In the genomic region with DNA sequence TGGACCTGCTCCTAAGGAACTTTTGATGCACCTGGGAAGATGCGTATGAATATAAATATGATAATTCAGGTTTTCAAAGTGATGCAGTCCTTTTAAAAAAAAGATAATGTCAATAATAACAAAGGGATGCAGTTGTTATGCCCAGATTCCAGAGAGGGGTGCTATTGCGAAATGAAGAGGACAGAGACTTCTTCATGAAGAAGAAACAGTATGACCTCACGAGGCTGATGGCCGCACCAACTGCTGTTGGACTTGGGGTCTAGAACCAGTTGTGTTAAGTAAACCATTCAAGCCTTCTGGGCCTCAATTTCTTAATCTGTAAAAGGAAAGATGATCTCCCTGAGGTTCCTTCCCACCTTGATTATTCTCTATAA, we compare ENCODE assay signal across 1 cellular context.
TF ChIP-seq lines count a peak whose summit lies in the region.

No MANE protein-coding gene starts in this region.

TF ChIP-seq in GM23338, 12 proteins besides CTCF, POLR2A, EP300 and RAD21 (continued from another document):
- TF ChIP-seq, protein P1, sequence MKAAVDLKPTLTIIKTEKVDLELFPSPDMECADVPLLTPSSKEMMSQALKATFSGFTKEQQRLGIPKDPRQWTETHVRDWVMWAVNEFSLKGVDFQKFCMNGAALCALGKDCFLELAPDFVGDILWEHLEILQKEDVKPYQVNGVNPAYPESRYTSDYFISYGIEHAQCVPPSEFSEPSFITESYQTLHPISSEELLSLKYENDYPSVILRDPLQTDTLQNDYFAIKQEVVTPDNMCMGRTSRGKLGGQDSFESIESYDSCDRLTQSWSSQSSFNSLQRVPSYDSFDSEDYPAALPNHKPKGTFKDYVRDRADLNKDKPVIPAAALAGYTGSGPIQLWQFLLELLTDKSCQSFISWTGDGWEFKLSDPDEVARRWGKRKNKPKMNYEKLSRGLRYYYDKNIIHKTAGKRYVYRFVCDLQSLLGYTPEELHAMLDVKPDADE (IDR thresholded peaks at IDR 0.05), result no peak
- TF ChIP-seq STAT1 (IDR thresholded peaks at IDR 0.05; ENCODE audit: unreplicated experiment) (no peak), EZH2 (IDR thresholded peaks at IDR 0.05; ENCODE audit: low read depth, unreplicated experiment) (no peak), POLR2AphosphoS5 (IDR thresholded peaks at IDR 0.05; ENCODE audit: low read depth) (no peak)
